16 cellular contexts compared by ENCODE assay signal in genomic region chr1:121595089-121595488, GRCh38.
"Had no signal": no experiment of that assay in that cellular context is flagged by ENCODE, and none has a peak within 500 bp of the region (broad histone marks: within the 10 kb centered on the region; RNA-seq: fewer than 3 reads in every experiment).

No MANE protein-coding gene starts in this region.

- H3K4me3 ChIP-seq: breast epithelium, dorsolateral prefrontal cortex, neural progenitor cell, ovary, upper lobe of left lung had no signal

- DNase-seq: activated CD4-positive, alpha-beta T cell treated with anti-CD3 and anti-CD28 coated beads, Interleukin-2, amount 50 U/mL, for 4 hours; activated T-cell treated with anti-CD3 and anti-CD28 coated beads, Interleukin-2, amount 50 U/mL, for 1 hour; aorta; dorsolateral prefrontal cortex; foreskin keratinocyte; head of caudate nucleus; islet precursor cell; mesendoderm; ovary; stimulated activated CD4-positive, alpha-beta T cell treated with anti-CD3 and anti-CD28 coated beads, Interleukin-4, amount 100 ng/mL, for 1 hour; stimulated activated CD8-positive, alpha-beta memory T cell treated with anti-CD3 and anti-CD28 coated beads, Interleukin-4, amount 100 ng/mL, for 48 hours; T-helper 1 cell; upper lobe of left lung had no signal

- H3K36me3 ChIP-seq: breast epithelium, neural progenitor cell, ovary, upper lobe of left lung had no signal

- H3K36me3 Mint-ChIP-seq: neural progenitor cell had no signal

- H3K27me3 ChIP-seq: breast epithelium, dorsolateral prefrontal cortex, foreskin keratinocyte, neural progenitor cell, ovary, upper lobe of left lung had no signal

- H3K9me3 Mint-ChIP-seq: neural progenitor cell; stimulated activated naive CD8-positive, alpha-beta T cell treated with anti-CD3 and anti-CD28 coated beads, Interleukin-15, Interleukin-2, amounts not matched to agents 100 ng/mL and 50 ng/mL, for 24 hours had no signal

- H2AFZ ChIP-seq: neural progenitor cell had no signal

- H3K4me1 ChIP-seq: breast epithelium, foreskin keratinocyte, neural progenitor cell, upper lobe of left lung had no signal

- H3K4me3 Mint-ChIP-seq: neural progenitor cell; stimulated activated naive CD8-positive, alpha-beta T cell treated with anti-CD3 and anti-CD28 coated beads, Interleukin-15, Interleukin-2, amounts not matched to agents 100 ng/mL and 50 ng/mL, for 24 hours had no signal

- H3K9ac ChIP-seq: neural progenitor cell had no signal

- H3K27ac ChIP-seq: breast epithelium, dorsolateral prefrontal cortex, foreskin keratinocyte, neural progenitor cell, ovary, upper lobe of left lung had no signal

- H3K4me2 ChIP-seq: neural progenitor cell had no signal

- ATAC-seq: foreskin keratinocyte had no signal

- H3K9me3 ChIP-seq: breast epithelium, ovary, upper lobe of left lung had no signal

- H3K27me3 Mint-ChIP-seq: stimulated activated naive CD8-positive, alpha-beta T cell treated with anti-CD3 and anti-CD28 coated beads, Interleukin-15, Interleukin-2, amounts not matched to agents 100 ng/mL and 50 ng/mL, for 24 hours had no signal

- H3K27ac Mint-ChIP-seq: neural progenitor cell; stimulated activated naive CD8-positive, alpha-beta T cell treated with anti-CD3 and anti-CD28 coated beads, Interleukin-15, Interleukin-2, amounts not matched to agents 100 ng/mL and 50 ng/mL, for 24 hours had no signal
